In the genomic region with DNA sequence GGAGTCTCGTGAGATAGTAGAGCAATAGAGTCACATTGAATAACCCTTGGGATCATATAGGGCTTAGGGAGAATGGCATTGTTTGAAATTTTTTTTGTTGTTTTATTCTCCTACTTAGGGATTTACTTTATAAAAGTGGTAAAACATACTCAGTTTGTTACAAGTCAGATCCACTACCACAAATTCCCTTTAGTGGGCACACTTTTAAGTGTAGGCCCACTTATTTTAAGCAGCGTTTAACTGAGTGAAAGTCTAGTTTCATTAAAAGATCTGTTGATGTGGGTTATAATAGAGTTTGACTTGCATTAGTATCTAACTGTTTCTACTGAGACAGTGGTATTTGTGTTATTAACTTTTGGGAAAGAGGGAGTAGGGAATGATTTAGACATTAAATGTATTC, we compare ENCODE assay signal across 1 cellular context.
TF ChIP-seq lines count a peak whose summit lies in the region.

No MANE protein-coding gene starts in this region.

TF ChIP-seq in SK-N-SH treated with all-trans-retinoic acid at 6 μM for 48 hours, 23 proteins besides CTCF, POLR2A, EP300 and RAD21 (continued from another document):
- TF ChIP-seq, protein P1, sequence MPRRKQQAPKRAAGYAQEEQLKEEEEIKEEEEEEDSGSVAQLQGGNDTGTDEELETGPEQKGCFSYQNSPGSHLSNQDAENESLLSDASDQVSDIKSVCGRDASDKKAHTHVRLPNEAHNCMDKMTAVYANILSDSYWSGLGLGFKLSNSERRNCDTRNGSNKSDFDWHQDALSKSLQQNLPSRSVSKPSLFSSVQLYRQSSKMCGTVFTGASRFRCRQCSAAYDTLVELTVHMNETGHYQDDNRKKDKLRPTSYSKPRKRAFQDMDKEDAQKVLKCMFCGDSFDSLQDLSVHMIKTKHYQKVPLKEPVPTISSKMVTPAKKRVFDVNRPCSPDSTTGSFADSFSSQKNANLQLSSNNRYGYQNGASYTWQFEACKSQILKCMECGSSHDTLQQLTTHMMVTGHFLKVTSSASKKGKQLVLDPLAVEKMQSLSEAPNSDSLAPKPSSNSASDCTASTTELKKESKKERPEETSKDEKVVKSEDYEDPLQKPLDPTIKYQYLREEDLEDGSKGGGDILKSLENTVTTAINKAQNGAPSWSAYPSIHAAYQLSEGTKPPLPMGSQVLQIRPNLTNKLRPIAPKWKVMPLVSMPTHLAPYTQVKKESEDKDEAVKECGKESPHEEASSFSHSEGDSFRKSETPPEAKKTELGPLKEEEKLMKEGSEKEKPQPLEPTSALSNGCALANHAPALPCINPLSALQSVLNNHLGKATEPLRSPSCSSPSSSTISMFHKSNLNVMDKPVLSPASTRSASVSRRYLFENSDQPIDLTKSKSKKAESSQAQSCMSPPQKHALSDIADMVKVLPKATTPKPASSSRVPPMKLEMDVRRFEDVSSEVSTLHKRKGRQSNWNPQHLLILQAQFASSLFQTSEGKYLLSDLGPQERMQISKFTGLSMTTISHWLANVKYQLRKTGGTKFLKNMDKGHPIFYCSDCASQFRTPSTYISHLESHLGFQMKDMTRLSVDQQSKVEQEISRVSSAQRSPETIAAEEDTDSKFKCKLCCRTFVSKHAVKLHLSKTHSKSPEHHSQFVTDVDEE (CRISPR knock-in tag; IDR thresholded peaks at IDR 0.05) = no peak
- TF ChIP-seq BACH2 (CRISPR knock-in tag; IDR thresholded peaks at IDR 0.05; ENCODE audit: borderline replicate concordance) (no peak), ESRRG (CRISPR knock-in tag; IDR thresholded peaks at IDR 0.05) (no peak), ZFP3 (CRISPR knock-in tag; IDR thresholded peaks at IDR 0.05) (no peak), PPARA (CRISPR knock-in tag; IDR thresholded peaks at IDR 0.05; ENCODE audit: borderline replicate concordance) (no peak), ZNF8 (CRISPR knock-in tag; IDR thresholded peaks at IDR 0.05) (no peak), TCF4 (CRISPR knock-in tag; IDR thresholded peaks at IDR 0.05; ENCODE audit: borderline replicate concordance) (no peak)
- TF ChIP-seq, protein P2, sequence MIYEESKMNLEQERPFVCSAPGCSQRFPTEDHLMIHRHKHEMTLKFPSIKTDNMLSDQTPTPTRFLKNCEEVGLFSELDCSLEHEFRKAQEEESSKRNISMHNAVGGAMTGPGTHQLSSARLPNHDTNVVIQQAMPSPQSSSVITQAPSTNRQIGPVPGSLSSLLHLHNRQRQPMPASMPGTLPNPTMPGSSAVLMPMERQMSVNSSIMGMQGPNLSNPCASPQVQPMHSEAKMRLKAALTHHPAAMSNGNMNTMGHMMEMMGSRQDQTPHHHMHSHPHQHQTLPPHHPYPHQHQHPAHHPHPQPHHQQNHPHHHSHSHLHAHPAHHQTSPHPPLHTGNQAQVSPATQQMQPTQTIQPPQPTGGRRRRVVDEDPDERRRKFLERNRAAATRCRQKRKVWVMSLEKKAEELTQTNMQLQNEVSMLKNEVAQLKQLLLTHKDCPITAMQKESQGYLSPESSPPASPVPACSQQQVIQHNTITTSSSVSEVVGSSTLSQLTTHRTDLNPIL (CRISPR knock-in tag; IDR thresholded peaks at IDR 0.05; ENCODE audit: low read depth) = no peak
